In the genomic region with DNA sequence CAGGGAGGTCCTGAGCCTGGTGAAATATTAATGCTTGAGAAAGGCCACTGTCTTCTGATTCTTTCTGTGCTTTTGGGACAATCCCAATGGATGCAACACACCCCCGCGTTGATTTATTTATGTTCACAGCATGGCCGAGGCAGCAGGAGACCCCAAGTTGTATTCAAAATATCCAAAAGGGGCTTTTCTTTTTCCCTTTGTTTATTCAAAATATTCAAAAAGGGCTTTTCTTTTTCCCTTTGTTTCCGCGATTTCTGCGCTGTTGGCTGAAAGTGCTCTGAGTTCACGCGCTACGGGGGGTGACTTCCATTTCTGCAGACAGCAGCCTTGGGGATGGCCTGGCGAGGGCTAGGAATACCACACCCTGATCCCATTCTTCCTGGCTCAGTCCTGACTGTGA, we compare ENCODE assay signal across 1 cellular context.
TF ChIP-seq lines count a peak whose summit lies in the region.

No MANE protein-coding gene starts in this region.

TF ChIP-seq in GM23338, 12 proteins besides CTCF, POLR2A, EP300 and RAD21:
- TF ChIP-seq NANOG (IDR thresholded peaks at IDR 0.05; ENCODE audit: borderline replicate concordance) (peak; percentile 47; the same call in 1 of the 2 replicates), EZH2 (IDR thresholded peaks at IDR 0.05; ENCODE audit: low read depth, unreplicated experiment) (no peak), POLR2AphosphoS5 (IDR thresholded peaks at IDR 0.05; ENCODE audit: low read depth) (no peak), STAT1 (IDR thresholded peaks at IDR 0.05; ENCODE audit: unreplicated experiment) (no peak)
